Comparison of ENCODE assay signal across 20 cellular contexts in genomic region chr3:161475905-161476304, GRCh38. TPM values are rescaled to one million over a fixed set of nuclear protein-coding genes. Genes with fewer than 3 reads are reported as not detected.
DNase-seq lines count a peak whose midpoint lies in the region; ATAC-seq and TF ChIP-seq lines count a peak whose summit lies in the region.
"Had no signal": no experiment of that assay in that cellular context is flagged by ENCODE, and none has a peak within 500 bp of the region (broad histone marks: within the 10 kb centered on the region; RNA-seq: fewer than 3 reads in every experiment).

No MANE protein-coding gene starts in this region.

- TF ChIP-seq CTCF in epithelial cell of proximal tubule (conservative IDR thresholded peaks at IDR 0.05; ENCODE audit: low read depth, low read length): no peak

- ATAC-seq in esophagus mucosa (no peak), GM21423 (IDR thresholded peaks at IDR 0.05; ENCODE audit: unreplicated experiment) (no peak)
- ATAC-seq: natural killer cell treated with Interleukin-12 subunit alpha and Interleukin-12 subunit beta and Interleukin-15 and Interleukin-18, amount 100 ng/mL, for 72 hours; stimulated activated naive CD8-positive, alpha-beta T cell treated with anti-CD3 and anti-CD28 coated beads, Interleukin-15, Interleukin-2, amounts not matched to agents 100 U/mL and 50 U/mL, for 24 hours had no signal

- DNase-seq in EL (peak; percentile 15), NCI-H226 (peak; percentile 19), epithelial cell of proximal tubule (ENCODE audit: low read depth) (peak; percentile 18), myocyte (ENCODE audit: low read depth) (peak; percentile 45), activated gamma-delta T cell treated with Interleukin-2 at 50 U/mL for 16 hours (no peak), AG08395 (ENCODE audit: low spot score) (no peak)
- DNase-seq: activated CD4-positive, alpha-beta T cell treated with anti-CD3 and anti-CD28 coated beads for 48 hours; activated T-cell treated with anti-CD3 and anti-CD28 coated beads, Interleukin-2, amount 50 U/mL, for 1 hour; glutamatergic neuron; H9; NCI-H345; OCI-M1; stimulated activated naive CD8-positive, alpha-beta T cell treated with anti-CD3 and anti-CD28 coated beads, Interleukin-15, Interleukin-2, amounts not matched to agents 100 U/mL and 50 U/mL, for 24 hours had no signal

- no peak overlapping the region for H3K4me3 ChIP-seq in epithelial cell of proximal tubule (ENCODE audit: low read depth, low read length)
- H3K4me3 ChIP-seq: vagina had no signal

RNA-seq across cellular contexts. Expression of gene OTOL1, which starts 20.7 kb away (rescaled TPM):
- total RNA-seq in epithelial cell of proximal tubule (not detected in 2 replicates), myocyte (not detected in 2 replicates), esophagus mucosa (not detected)
- not detected for polyA plus RNA-seq in myocyte (2012)
- total RNA-seq: H9; kidney epithelial cell; natural killer cell treated with Interleukin-12 subunit alpha and Interleukin-12 subunit beta and Interleukin-15 and Interleukin-18, amount 100 ng/mL, for 72 hours; vagina had no signal
- polyA plus RNA-seq: adipose tissue, BJ had no signal

Comparison
In these comparisons a context has a peak if more than half of its experiments do, and no peak if none do; other contexts are left out.
1. DNase-seq: peak in EL (single experiment), NCI-H226 (single experiment), epithelial cell of proximal tubule (single experiment) and myocyte (single experiment); none in activated gamma-delta T cell treated with Interleukin-2 at 50 U/mL for 16 hours (single experiment) and AG08395 (single experiment).